11 cellular contexts compared by ENCODE assay signal in genomic region chr1:166170075-166170474, GRCh38. TPM values are rescaled to one million over a fixed set of nuclear protein-coding genes. Genes with fewer than 3 reads are reported as not detected.
DNase-seq lines count a peak whose midpoint lies in the region; ATAC-seq, FAIRE-seq and TF ChIP-seq lines count a peak whose summit lies in the region.
"Had no signal": no experiment of that assay in that cellular context is flagged by ENCODE, and none has a peak within 500 bp of the region (broad histone marks: within the 10 kb centered on the region; RNA-seq: fewer than 3 reads in every experiment).

No MANE protein-coding gene starts in this region.

- peaks cover 36% of the 10 kb centered on the region for H3K27me3 Mint-ChIP-seq in activated naive CD4-positive, alpha-beta T cell treated with anti-CD3 and anti-CD28 coated beads, Interleukin-2, amount 10 ng/mL, durations not matched to agents 7 days and 5 days

- CTCF ChIA-PET in activated naive CD4-positive, alpha-beta T cell treated with anti-CD3 and anti-CD28 coated beads, Interleukin-2, amount 10 ng/mL, durations not matched to agents 7 days and 5 days (lab: Charles Lee) = interaction anchor here (1.7 kb wide), 1 partner anchor 245 kb away, joined by 4 read pairs; no protein-coding TSS in a partner anchor

- peaks cover 18% of the 10 kb centered on the region for H3K4me1 ChIP-seq in body of pancreas

- intact Hi-C loops in body of pancreas (cut with DNase I) = no loop called here

- no peaks in the 10 kb centered on the region for H3K9me3 Mint-ChIP-seq in activated naive CD4-positive, alpha-beta T cell treated with anti-CD3 and anti-CD28 coated beads, Interleukin-2, amount 10 ng/mL, durations not matched to agents 7 days and 5 days

- no peak for TF ChIP-seq POLR2A in GM12892 (IDR thresholded peaks at IDR 0.05; ENCODE audit: low read depth, low read length)
- TF ChIP-seq POLR2A in body of pancreas (IDR thresholded peaks at IDR 0.05) = no peak

- DNase-seq in GM12892 (ENCODE audit: insufficient read length) (no peak), GM19239 (ENCODE audit: insufficient read length, low spot score) (no peak), body of pancreas (no peak), mucosa of gallbladder (ENCODE audit: low spot score) (no peak), NCI-H2107 (lab: John Stamatoyannopoulos, UW) (no peak)
- no peak for DNase-seq in activated naive CD4-positive, alpha-beta T cell treated with anti-CD3 and anti-CD28 coated beads, Interleukin-2, amount 10 ng/mL, durations not matched to agents 7 days and 5 days
- DNase-seq: dorsolateral prefrontal cortex, mucosa of descending colon had no signal

- H3K9me3 ChIP-seq in body of pancreas = no peaks in the 10 kb centered on the region
- H3K9me3 ChIP-seq: mucosa of descending colon had no signal

- FAIRE-seq in GM12892 (lab: Jason Lieb, UNC) = peak; percentile 87
- FAIRE-seq in GM19239 (lab: Jason Lieb, UNC) = peak; percentile 84

- 67 to 72% methylated on average over 2 of the region's 2 CpGs for WGBS in body of pancreas, 2 donors

- no peaks in the 10 kb centered on the region for H3K27me3 ChIP-seq in body of pancreas

- H3K27ac ChIP-seq in body of pancreas = no peak overlapping the region
- H3K27ac ChIP-seq: dorsolateral prefrontal cortex, KMS-11 had no signal

- H3K27ac Mint-ChIP-seq in activated naive CD4-positive, alpha-beta T cell treated with anti-CD3 and anti-CD28 coated beads, Interleukin-2, amount 10 ng/mL, durations not matched to agents 7 days and 5 days = no peak overlapping the region

- H3K36me3 ChIP-seq in body of pancreas (replicated peaks in 1 of 2; ENCODE audit: insufficient read depth in 1 of 2, low read depth in 2 of 2) = no peaks in the 10 kb centered on the region

- TF ChIP-seq CTCF in body of pancreas (IDR thresholded peaks at IDR 0.05) = no peak

- ATAC-seq in HG02678 (IDR thresholded peaks at IDR 0.05; ENCODE audit: unreplicated experiment) (peak; percentile 55), HG03469 (IDR thresholded peaks at IDR 0.05; ENCODE audit: unreplicated experiment) (peak; percentile 52), body of pancreas (no peak)
- ATAC-seq: mucosa of descending colon had no signal

- H3K4me3 ChIP-seq in body of pancreas = no peak overlapping the region
- H3K4me3 ChIP-seq: dorsolateral prefrontal cortex, mucosa of descending colon had no signal

- H3K4me1 Mint-ChIP-seq in activated naive CD4-positive, alpha-beta T cell treated with anti-CD3 and anti-CD28 coated beads, Interleukin-2, amount 10 ng/mL, durations not matched to agents 7 days and 5 days = peaks cover 15% of the 10 kb centered on the region

- H3K36me3 Mint-ChIP-seq in activated naive CD4-positive, alpha-beta T cell treated with anti-CD3 and anti-CD28 coated beads, Interleukin-2, amount 10 ng/mL, durations not matched to agents 7 days and 5 days = peaks cover 2% of the 10 kb centered on the region

- no peak overlapping the region for H3K4me3 Mint-ChIP-seq in activated naive CD4-positive, alpha-beta T cell treated with anti-CD3 and anti-CD28 coated beads, Interleukin-2, amount 10 ng/mL, durations not matched to agents 7 days and 5 days

RNA-seq across cellular contexts. Expression of gene FAM78B, which starts 3.3 kb away (rescaled TPM):
- polyA plus RNA-seq in GM12892 (2012; ENCODE audit: missing spikeins) = 1.0 TPM
- 10 to 100 TPM in 1 of 2 donors, 1 to 10 TPM in 1; 2.9 to 14.5 TPM for total RNA-seq in body of pancreas
- 2.6 TPM for total RNA-seq in mucosa of gallbladder
